Comparison of ENCODE assay signal across 1 cellular context in genomic region chr1:160342953-160343869, GRCh38.
TF ChIP-seq lines count a peak whose summit lies in the region.

COPA (minus strand) TSS chr1:160343250; CDS start chr1:160343170, 80 bp downstream.
NCSTN (plus strand) TSS chr1:160343383; CDS start chr1:160343397, 14 bp downstream.

TF ChIP-seq in HepG2, 621 proteins besides CTCF, POLR2A, EP300 and RAD21 (continued from another document and continues in another):
- TF ChIP-seq BATF2 (CRISPR knock-in tag; IDR thresholded peaks at IDR 0.05) (no peak), SRY (CRISPR knock-in tag; IDR thresholded peaks at IDR 0.05) (no peak), ZMYM4 (CRISPR knock-in tag; IDR thresholded peaks at IDR 0.05) (peak; percentile 78), ZNF17 (CRISPR knock-in tag; IDR thresholded peaks at IDR 0.05) (no peak), GFI1 (CRISPR knock-in tag; IDR thresholded peaks at IDR 0.05; ENCODE audit: borderline replicate concordance) (no peak), SSRP1 (CRISPR knock-in tag; IDR thresholded peaks at IDR 0.05) (0 out of 2 replicates have a peak, but pooled peaks have one; percentile 34), ZMAT5 (CRISPR knock-in tag; IDR thresholded peaks at IDR 0.05; ENCODE audit: borderline replicate concordance, low read depth) (no peak), CENPX (CRISPR knock-in tag; IDR thresholded peaks at IDR 0.05) (no peak), REXO4 (CRISPR knock-in tag; IDR thresholded peaks at IDR 0.05; ENCODE audit: borderline replicate concordance) (no peak), ARID2 (CRISPR knock-in tag; IDR thresholded peaks at IDR 0.05; ENCODE audit: borderline replicate concordance) (no peak; the same call in 1 of the 2 replicates), ZSCAN30 (CRISPR knock-in tag; IDR thresholded peaks at IDR 0.05) (no peak), ZFP41 (CRISPR knock-in tag; IDR thresholded peaks at IDR 0.05; ENCODE audit: borderline replicate concordance) (no peak; the same call in 1 of the 2 replicates), ZFP62 (CRISPR knock-in tag; IDR thresholded peaks at IDR 0.05) (no peak), FLYWCH1 (CRISPR knock-in tag; IDR thresholded peaks at IDR 0.05) (peak; percentile 64; the same call in 1 of the 2 replicates), ZNF672 (CRISPR knock-in tag; IDR thresholded peaks at IDR 0.05) (no peak), EZH2 (conservative IDR thresholded peaks at IDR 0.05; ENCODE audit: low read depth, low read length) (no peak), MBD4 (IDR thresholded peaks at IDR 0.05; ENCODE audit: borderline replicate concordance, low read length) (no peak), ZNF784 (CRISPR knock-in tag; IDR thresholded peaks at IDR 0.05; ENCODE audit: borderline replicate concordance) (peak; percentile 56; the same call in 1 of the 2 replicates), ZNF414 (CRISPR knock-in tag; IDR thresholded peaks at IDR 0.05) (peak; percentile 92), ZNF30 (CRISPR knock-in tag; IDR thresholded peaks at IDR 0.05) (0 out of 2 replicates have a peak, but pooled peaks have one; percentile 69), PHF20 (CRISPR knock-in tag; IDR thresholded peaks at IDR 0.05) (peak; percentile 92), SNAPC4 (CRISPR knock-in tag; IDR thresholded peaks at IDR 0.05) (peak; percentile 36; the same call in 1 of the 2 replicates), ZNF280D (CRISPR knock-in tag; IDR thresholded peaks at IDR 0.05) (peak; percentile 12; the same call in 1 of the 2 replicates), ZBTB37 (CRISPR knock-in tag; IDR thresholded peaks at IDR 0.05) (no peak), NRL (CRISPR knock-in tag; IDR thresholded peaks at IDR 0.05; ENCODE audit: borderline replicate concordance) (peak; percentile 20; the same call in 1 of the 2 replicates), ZNF552 (CRISPR knock-in tag; IDR thresholded peaks at IDR 0.05; ENCODE audit: borderline replicate concordance) (no peak; the same call in 1 of the 2 replicates), KLF9 (CRISPR knock-in tag; IDR thresholded peaks at IDR 0.05; ENCODE audit: low read depth) (0 out of 2 replicates have a peak, but pooled peaks have one; percentile 60), HBP1 (CRISPR knock-in tag; IDR thresholded peaks at IDR 0.05; ENCODE audit: low read depth) (peak; percentile 82; the same call in 1 of the 2 replicates), GMEB2 (CRISPR knock-in tag; IDR thresholded peaks at IDR 0.05; ENCODE audit: low read depth) (no peak), ZNF598 (CRISPR knock-in tag; IDR thresholded peaks at IDR 0.05; ENCODE audit: borderline replicate concordance) (peak; percentile 90), ZNF567 (CRISPR knock-in tag; IDR thresholded peaks at IDR 0.05; ENCODE audit: borderline replicate concordance) (0 out of 2 replicates have a peak, but pooled peaks have one; percentile 39), PPARG (CRISPR knock-in tag; conservative IDR thresholded peaks at IDR 0.05) (no peak), ZNF629 (CRISPR knock-in tag; conservative IDR thresholded peaks at IDR 0.05) (no peak), ZNF333 (CRISPR knock-in tag; IDR thresholded peaks at IDR 0.05; ENCODE audit: borderline replicate concordance) (peak; percentile 69; the same call in 1 of the 2 replicates), ZNF460 (CRISPR knock-in tag; IDR thresholded peaks at IDR 0.05; ENCODE audit: borderline replicate concordance) (no peak), ZNF33A (CRISPR knock-in tag; IDR thresholded peaks at IDR 0.05; ENCODE audit: borderline replicate concordance) (no peak), ZFP82 (CRISPR knock-in tag; IDR thresholded peaks at IDR 0.05; ENCODE audit: borderline replicate concordance) (no peak), ZFYVE20 (CRISPR knock-in tag; IDR thresholded peaks at IDR 0.05; ENCODE audit: borderline replicate concordance, low read depth) (no peak), PCBP2 (optimal IDR thresholded peaks at IDR 0.05; ENCODE audit: low read depth, low read length, poor library complexity, severe bottlenecking) (no peak), RFXAP (CRISPR knock-in tag; IDR thresholded peaks at IDR 0.05; ENCODE audit: borderline replicate concordance) (no peak), ZNF431 (CRISPR knock-in tag; IDR thresholded peaks at IDR 0.05; ENCODE audit: borderline replicate concordance, low read depth) (no peak), PRMT3 (CRISPR knock-in tag; IDR thresholded peaks at IDR 0.05; ENCODE audit: borderline replicate concordance, low read depth) (0 out of 2 replicates have a peak, but pooled peaks have one; percentile 48), YY1 (IDR thresholded peaks at IDR 0.05; ENCODE audit: insufficient read depth, insufficient replicate concordance, low read depth, low read length) (peak; percentile 94), ZNF652 (CRISPR knock-in tag; IDR thresholded peaks at IDR 0.05; ENCODE audit: borderline replicate concordance, low read depth) (no peak), ZNF580 (CRISPR knock-in tag; IDR thresholded peaks at IDR 0.05; ENCODE audit: borderline replicate concordance, low read depth) (no peak), GTF2F1 (IDR thresholded peaks at IDR 0.05; ENCODE audit: low read length) (0 out of 2 replicates have a peak, but pooled peaks have one; percentile 18), PBX3 (CRISPR knock-in tag; IDR thresholded peaks at IDR 0.05; ENCODE audit: borderline replicate concordance) (no peak), PHF21A (CRISPR knock-in tag; IDR thresholded peaks at IDR 0.05) (no peak)
